33 cellular contexts compared by ENCODE assay signal in the genomic region with DNA sequence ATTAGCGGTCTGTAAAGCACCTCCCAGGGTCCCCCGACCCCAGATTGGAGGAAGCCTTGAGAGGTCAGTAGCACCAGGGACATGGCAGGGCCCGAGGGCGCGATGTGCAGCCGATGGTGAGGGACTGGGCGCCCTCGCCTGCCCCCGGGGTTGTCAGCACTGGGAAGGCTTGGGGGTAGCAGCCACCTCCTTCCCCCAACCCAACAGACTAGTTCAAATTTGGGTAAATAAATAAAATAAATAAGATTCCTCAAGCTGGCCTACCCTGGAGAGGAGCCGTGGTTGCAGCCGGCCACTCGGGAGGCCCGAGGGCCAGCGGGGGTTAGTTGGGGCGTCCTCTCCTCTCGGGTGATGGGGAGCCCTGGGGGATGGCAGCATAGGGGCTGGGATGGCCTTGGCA. TPM values are rescaled to one million over a fixed set of nuclear protein-coding genes. Genes with fewer than 3 reads are reported as not detected.
"Had no signal": no experiment of that assay in that cellular context is flagged by ENCODE, and none has a peak within 500 bp of the region (broad histone marks: within the 10 kb centered on the region; RNA-seq: fewer than 3 reads in every experiment).

No MANE protein-coding gene starts in this region.

- H3K36me3 Mint-ChIP-seq: stimulated activated effector memory CD8-positive, alpha-beta T cell treated with anti-CD3 and anti-CD28 coated beads, Interleukin-12 subunit alpha, Interleukin-12 subunit beta, amount 100 ng/mL, for 72 hours; stimulated activated memory B cell treated with anti-CD40 and anti-IgM and Interleukin-4, amounts not matched to agents 10 μg/mL and 1 μg/mL and 100 μg/mL, for 72 hours; stimulated activated naive B cell treated with anti-CD40 and anti-IgM and Interleukin-4, amounts not matched to agents 10 μg/mL and 1 μg/mL and 100 μg/mL, for 72 hours; type B pancreatic cell had no signal

- ATAC-seq: stimulated activated effector memory CD8-positive, alpha-beta T cell treated with anti-CD3 and anti-CD28 coated beads, Interleukin-12 subunit alpha, Interleukin-12 subunit beta, amount 100 ng/mL, for 72 hours; stimulated activated memory B cell treated with anti-CD40 and anti-IgM and Interleukin-4, amounts not matched to agents 10 μg/mL and 1 μg/mL and 100 μg/mL, for 72 hours; stimulated activated naive B cell treated with anti-CD40 and anti-IgM and Interleukin-4, amounts not matched to agents 10 μg/mL and 1 μg/mL and 100 μg/mL, for 72 hours; stimulated activated naive CD8-positive, alpha-beta T cell treated with anti-CD3 and anti-CD28 coated beads, Interleukin-15, amount 100 ng/mL, for 72 hours; stimulated activated naive CD8-positive, alpha-beta T cell treated with anti-CD3 and anti-CD28 coated beads, Interleukin-15, Interleukin-2, amounts not matched to agents 100 U/mL and 50 U/mL, for 24 hours; upper lobe of right lung had no signal

- H3K4me3 ChIP-seq: stomach, suprapubic skin, testis, thoracic aorta, thyroid gland, tibial artery, tibial nerve, transverse colon, upper lobe of left lung, upper lobe of right lung, uterus, vagina had no signal

- H3K9me3 Mint-ChIP-seq: stimulated activated effector memory CD8-positive, alpha-beta T cell treated with anti-CD3 and anti-CD28 coated beads, Interleukin-12 subunit alpha, Interleukin-12 subunit beta, amount 100 ng/mL, for 72 hours; stimulated activated memory B cell treated with anti-CD40 and anti-IgM and Interleukin-4, amounts not matched to agents 10 μg/mL and 1 μg/mL and 100 μg/mL, for 72 hours; stimulated activated naive B cell treated with anti-CD40 and anti-IgM and Interleukin-4, amounts not matched to agents 10 μg/mL and 1 μg/mL and 100 μg/mL, for 72 hours; stimulated activated naive CD8-positive, alpha-beta T cell treated with anti-CD3 and anti-CD28 coated beads, Interleukin-15, amount 100 ng/mL, for 72 hours; stimulated activated naive CD8-positive, alpha-beta T cell treated with anti-CD3 and anti-CD28 coated beads, Interleukin-15, Interleukin-2, amounts not matched to agents 100 ng/mL and 50 ng/mL, for 24 hours; type B pancreatic cell had no signal

- H3K9me3 ChIP-seq: stomach, suprapubic skin, testis, thoracic aorta, thyroid gland, tibial artery, tibial nerve, transverse colon, upper lobe of left lung, upper lobe of right lung, uterus, vagina had no signal

- H3K4me3 Mint-ChIP-seq: stimulated activated effector memory CD8-positive, alpha-beta T cell treated with anti-CD3 and anti-CD28 coated beads, Interleukin-12 subunit alpha, Interleukin-12 subunit beta, amount 100 ng/mL, for 72 hours; stimulated activated memory B cell treated with anti-CD40 and anti-IgM and Interleukin-4, amounts not matched to agents 10 μg/mL and 1 μg/mL and 100 μg/mL, for 72 hours; stimulated activated naive B cell treated with anti-CD40 and anti-IgM and Interleukin-4, amounts not matched to agents 10 μg/mL and 1 μg/mL and 100 μg/mL, for 72 hours; stimulated activated naive CD8-positive, alpha-beta T cell treated with anti-CD3 and anti-CD28 coated beads, Interleukin-15, amount 100 ng/mL, for 72 hours; stimulated activated naive CD8-positive, alpha-beta T cell treated with anti-CD3 and anti-CD28 coated beads, Interleukin-15, Interleukin-2, amounts not matched to agents 100 ng/mL and 50 ng/mL, for 24 hours; type B pancreatic cell had no signal

- DNase-seq: stimulated activated CD4-positive, alpha-beta T cell treated with anti-CD3 and anti-CD28 coated beads, Interleukin-2, amount 100 ng/mL, for 48 hours; stimulated activated CD4-positive, alpha-beta T cell treated with anti-CD3 and anti-CD28 coated beads, Interleukin-4, amount 100 ng/mL, for 1 hour; stimulated activated CD4-positive, alpha-beta T cell treated with anti-CD3 and anti-CD28 coated beads, Interleukin-4, amount 100 ng/mL, for 24 hours; stimulated activated CD4-positive, alpha-beta T cell treated with anti-CD3 and anti-CD28 coated beads, Interleukin-4, amount 100 ng/mL, for 4 hours; stimulated activated CD8-positive, alpha-beta memory T cell treated with anti-CD3 and anti-CD28 coated beads, Interleukin-4, amount 100 ng/mL, for 48 hours; stimulated activated naive B cell treated with anti-CD40 and anti-IgM and Interleukin-4, amounts not matched to agents 10 μg/mL and 1 μg/mL and 100 μg/mL, for 72 hours; stimulated activated naive CD4-positive, alpha-beta T cell; stimulated activated naive CD4-positive, alpha-beta T cell treated with Interleukin-2 at 50 U/mL for 16 hours; stimulated activated naive CD8-positive, alpha-beta T cell treated with anti-CD3 and anti-CD28 coated beads, Interleukin-15, amount 100 ng/mL, for 72 hours; stimulated activated naive CD8-positive, alpha-beta T cell treated with anti-CD3 and anti-CD28 coated beads, Interleukin-15, Interleukin-2, amounts not matched to agents 100 U/mL and 50 U/mL, for 24 hours; stomach; substantia nigra; testis; thyroid gland; tibial artery; transverse colon; trophoblast cell; upper lobe of right lung; uterus had no signal

- H3K27ac ChIP-seq: stomach, suprapubic skin, testis, thoracic aorta, thyroid gland, tibial artery, tibial nerve, transverse colon, upper lobe of left lung, upper lobe of right lung, uterus, vagina had no signal

- H3K36me3 ChIP-seq: stomach, suprapubic skin, thoracic aorta, thyroid gland, tibial artery, tibial nerve, transverse colon, upper lobe of left lung, upper lobe of right lung, uterus, vagina had no signal

- H3K27ac Mint-ChIP-seq: stimulated activated effector memory CD8-positive, alpha-beta T cell treated with anti-CD3 and anti-CD28 coated beads, Interleukin-12 subunit alpha, Interleukin-12 subunit beta, amount 100 ng/mL, for 72 hours; stimulated activated memory B cell treated with anti-CD40 and anti-IgM and Interleukin-4, amounts not matched to agents 10 μg/mL and 1 μg/mL and 100 μg/mL, for 72 hours; stimulated activated naive B cell treated with anti-CD40 and anti-IgM and Interleukin-4, amounts not matched to agents 10 μg/mL and 1 μg/mL and 100 μg/mL, for 72 hours; stimulated activated naive CD8-positive, alpha-beta T cell treated with anti-CD3 and anti-CD28 coated beads, Interleukin-15, amount 100 ng/mL, for 72 hours; stimulated activated naive CD8-positive, alpha-beta T cell treated with anti-CD3 and anti-CD28 coated beads, Interleukin-15, Interleukin-2, amounts not matched to agents 100 ng/mL and 50 ng/mL, for 24 hours; type B pancreatic cell had no signal

- H3K27me3 ChIP-seq: testis, thyroid gland, vagina had no signal

- H3K4me1 ChIP-seq: upper lobe of right lung, uterus had no signal

RNA-seq across cellular contexts. Expression of a gene that starts 1.5 kb away (rescaled TPM):
- total RNA-seq: stomach, subcutaneous adipose tissue, suprapubic skin, temporal lobe, thoracic aorta, thyroid gland, tibial nerve, transverse colon, upper lobe of left lung, upper lobe of right lung, ureter, urinary bladder, uterus, vagina had no signal
- polyA plus RNA-seq: stomach, thymus, urinary bladder had no signal

RNA-seq across cellular contexts. Expression of a gene that starts 6.6 kb away (rescaled TPM):
- total RNA-seq: subcutaneous adipose tissue, thoracic aorta, tibial nerve, transverse colon, upper lobe of right lung, ureter had no signal
